Comparison of ENCODE assay signal across 13 cellular contexts in genomic region chr14:24096545-24097181, GRCh38. TPM values are rescaled to one million over a fixed set of nuclear protein-coding genes. Genes with fewer than 3 reads are reported as not detected.
DNase-seq lines count a peak whose midpoint lies in the region; ATAC-seq and TF ChIP-seq lines count a peak whose summit lies in the region.
"Had no signal": no experiment of that assay in that cellular context is flagged by ENCODE, and none has a peak within 500 bp of the region (broad histone marks: within the 10 kb centered on the region; RNA-seq: fewer than 3 reads in every experiment).

No MANE protein-coding gene starts in this region.

- H3K4me1 Mint-ChIP-seq in activated T-cell treated with anti-CD3 and anti-CD28 coated beads, Interleukin-2, amount 50 U/mL, for 4 hours (ENCODE audit: low read depth): peaks cover 24% of the 10 kb centered on the region
- H3K4me1 Mint-ChIP-seq in T-cell (peaks cover 24 to 31% (median 31%) of the 10 kb centered on the region in 3 donors), glutamatergic neuron (ENCODE audit: low read depth, unreplicated experiment) (peaks cover 17% of the 10 kb centered on the region)
- H3K4me1 Mint-ChIP-seq in stimulated activated naive B cell treated with anti-CD40 and anti-IgM and Interleukin-4, amounts not matched to agents 10 μg/mL and 1 μg/mL and 100 μg/mL, for 72 hours: peaks cover 28 to 37% of the 10 kb centered on the region in 2 donors

- no peak for ATAC-seq in activated T-cell treated with anti-CD3 and anti-CD28 coated beads, Interleukin-2, amount 50 U/mL, for 4 hours
- no peak for ATAC-seq in T-cell (replicated peaks in 1 of 4)
- no peak for ATAC-seq in stimulated activated naive B cell treated with anti-CD40 and anti-IgM and Interleukin-4, amounts not matched to agents 10 μg/mL and 1 μg/mL and 100 μg/mL, for 72 hours (replicated peaks)
- ATAC-seq: lower lobe of right lung, Panc1 had no signal

- DNase-seq in activated T-cell treated with anti-CD3 and anti-CD28 coated beads, Interleukin-2, amount 50 U/mL, for 4 hours: no peak
- no peak for DNase-seq in activated T-cell treated with anti-CD3 and anti-CD28 coated beads, Interleukin-2, amount 50 U/mL, for 1 hour
- no peak for DNase-seq in T-cell
- DNase-seq in glutamatergic neuron: no peak
- DNase-seq in stimulated activated naive B cell treated with anti-CD40 and anti-IgM and Interleukin-4, amounts not matched to agents 10 μg/mL and 1 μg/mL and 100 μg/mL, for 72 hours: no peak
- DNase-seq in NCI-H2107 treated with DMSO at 0.1 percent for 48 hours (lab: John Stamatoyannopoulos, UW; ENCODE audit: unreplicated experiment): no peak
- DNase-seq in RPMI8226: no peak
- no peak for DNase-seq in mucosa of gallbladder (ENCODE audit: low spot score)
- DNase-seq: dorsolateral prefrontal cortex, lower lobe of right lung, NCI-H187, testis had no signal

- H3K36me3 Mint-ChIP-seq in activated T-cell treated with anti-CD3 and anti-CD28 coated beads, Interleukin-2, amount 50 U/mL, for 4 hours (ENCODE audit: insufficient read depth): peaks cover 20% of the 10 kb centered on the region
- H3K36me3 Mint-ChIP-seq in T-cell: peaks cover 23% of the 10 kb centered on the region
- H3K36me3 Mint-ChIP-seq in glutamatergic neuron (ENCODE audit: unreplicated experiment): no peaks in the 10 kb centered on the region
- peaks cover 28 to 48% of the 10 kb centered on the region in 2 donors for H3K36me3 Mint-ChIP-seq in stimulated activated naive B cell treated with anti-CD40 and anti-IgM and Interleukin-4, amounts not matched to agents 10 μg/mL and 1 μg/mL and 100 μg/mL, for 72 hours

- peak overlapping the region; percentile 48 for H3K4me3 Mint-ChIP-seq in activated T-cell treated with anti-CD3 and anti-CD28 coated beads, Interleukin-2, amount 50 U/mL, for 4 hours
- H3K4me3 Mint-ChIP-seq in T-cell (peak overlapping the region; percentile 28 to 47 (median 31)), glutamatergic neuron (ENCODE audit: unreplicated experiment) (peak overlapping the region; percentile 53)
- H3K4me3 Mint-ChIP-seq in stimulated activated naive B cell treated with anti-CD40 and anti-IgM and Interleukin-4, amounts not matched to agents 10 μg/mL and 1 μg/mL and 100 μg/mL, for 72 hours: peak overlapping the region; percentile 32 to 41

- no peaks in the 10 kb centered on the region for H3K27me3 Mint-ChIP-seq in activated T-cell treated with anti-CD3 and anti-CD28 coated beads, Interleukin-2, amount 50 U/mL, for 4 hours (ENCODE audit: low read depth)
- H3K27me3 Mint-ChIP-seq in T-cell: no peaks in the 10 kb centered on the region
- H3K27me3 Mint-ChIP-seq in glutamatergic neuron (ENCODE audit: unreplicated experiment): peaks cover 14% of the 10 kb centered on the region
- H3K27me3 Mint-ChIP-seq in stimulated activated naive B cell treated with anti-CD40 and anti-IgM and Interleukin-4, amounts not matched to agents 10 μg/mL and 1 μg/mL and 100 μg/mL, for 72 hours: no peaks in the 10 kb centered on the region

- CTCF ChIA-PET in T-cell (lab: Charles Lee): interaction anchor here (0.5 to 7.6 kb wide), 3 partner anchors 12 to 146 kb away, joined by 3 to 96 read pairs (median 3); partner anchors contain the start of gene TINF2 (in 1 of the 2)

- no peaks in the 10 kb centered on the region for H3K9me3 Mint-ChIP-seq in activated T-cell treated with anti-CD3 and anti-CD28 coated beads, Interleukin-2, amount 50 U/mL, for 4 hours
- H3K9me3 Mint-ChIP-seq in T-cell (no peaks in the 10 kb centered on the region), glutamatergic neuron (ENCODE audit: unreplicated experiment) (peaks cover 12% of the 10 kb centered on the region)
- no peaks in the 10 kb centered on the region for H3K9me3 Mint-ChIP-seq in stimulated activated naive B cell treated with anti-CD40 and anti-IgM and Interleukin-4, amounts not matched to agents 10 μg/mL and 1 μg/mL and 100 μg/mL, for 72 hours

- POLR2A ChIA-PET in T-cell (lab: Charles Lee): no interaction called here

- TF ChIP-seq CTCF in glutamatergic neuron (IDR thresholded peaks at IDR 0.05; ENCODE audit: partially characterized antibody, unreplicated experiment): no peak

- H3K27ac Mint-ChIP-seq in T-cell: peak overlapping the region; percentile 6 to 58
- peak overlapping the region; percentile 78 for H3K27ac Mint-ChIP-seq in glutamatergic neuron (ENCODE audit: unreplicated experiment)
- peak overlapping the region; percentile 85 for H3K27ac Mint-ChIP-seq in stimulated activated naive B cell treated with anti-CD40 and anti-IgM and Interleukin-4, amounts not matched to agents 10 μg/mL and 1 μg/mL and 100 μg/mL, for 72 hours

RNA-seq across cellular contexts. Expression of gene PCK2, which starts 2.6 kb away (rescaled TPM):
- total RNA-seq in activated T-cell treated with anti-CD3 and anti-CD28 coated beads, Interleukin-2, amount 50 U/mL, for 4 hours: 10 to 100 TPM; 38.7 to 69.4 (median 47.9) TPM
- 10 to 100 TPM; 11.8 to 35.5 (median 29.4) TPM for total RNA-seq in T-cell
- total RNA-seq in glutamatergic neuron (ENCODE audit: unreplicated experiment): 99.9 TPM
- total RNA-seq in mucosa of gallbladder: 28.9 TPM

RNA-seq across cellular contexts. Expression of gene DCAF11, which starts 17.9 kb away (rescaled TPM):
- total RNA-seq in activated T-cell treated with anti-CD3 and anti-CD28 coated beads, Interleukin-2, amount 50 U/mL, for 4 hours: 10 to 100 TPM; 45.7 to 57.6 (median 50.7) TPM
- total RNA-seq in T-cell: 10 to 100 TPM; 78.5 to 94.1 (median 89.6) TPM
- total RNA-seq in glutamatergic neuron (ENCODE audit: unreplicated experiment): 54.1 TPM
- total RNA-seq in mucosa of gallbladder: 91.8 TPM

RNA-seq across cellular contexts. Expression of gene NRL, which starts 18.1 kb away (rescaled TPM):
- total RNA-seq in activated T-cell treated with anti-CD3 and anti-CD28 coated beads, Interleukin-2, amount 50 U/mL, for 4 hours: 1 to 10 TPM; 1.2 to 2.3 (median 1.4) TPM
- total RNA-seq in T-cell (1 to 10 TPM; 1.9 to 3.7 (median 3.4) TPM), glutamatergic neuron (ENCODE audit: unreplicated experiment) (3.7 TPM), mucosa of gallbladder (2.8 TPM)

RNA-seq across cellular contexts. Expression of gene CPNE6, which starts 25.3 kb away (rescaled TPM):
- total RNA-seq in activated T-cell treated with anti-CD3 and anti-CD28 coated beads, Interleukin-2, amount 50 U/mL, for 4 hours: not detected
- total RNA-seq in T-cell (not detected), glutamatergic neuron (ENCODE audit: unreplicated experiment) (0.44 TPM), mucosa of gallbladder (2.2 TPM)
- total RNA-seq: lower lobe of right lung had no signal

RNA-seq across cellular contexts. Expression of gene FITM1, which starts 33.8 kb away (rescaled TPM):
- 1 to 10 TPM in 1 of 3 donors, under 1 TPM in 2; 0.38 to 1.3 (median 0.69) TPM for total RNA-seq in activated T-cell treated with anti-CD3 and anti-CD28 coated beads, Interleukin-2, amount 50 U/mL, for 4 hours
- 1 to 10 TPM; 2.5 to 3.5 (median 3.2) TPM for total RNA-seq in T-cell
- 0.66 TPM for total RNA-seq in glutamatergic neuron (ENCODE audit: unreplicated experiment)
- 0.81 TPM for total RNA-seq in mucosa of gallbladder

Comparison
In these comparisons a context has a peak if more than half of its experiments do, and no peak if none do; other contexts are left out.
1. H3K27ac Mint-ChIP-seq: peak in every context shown above with its lines; median percentile 85 in stimulated activated naive B cell treated with anti-CD40 and anti-IgM and Interleukin-4, amounts not matched to agents 10 μg/mL and 1 μg/mL and 100 μg/mL, for 72 hours; 78 in glutamatergic neuron; 32 in T-cell.